Comparison of ENCODE assay signal across 8 cellular contexts in genomic region chr1:165129568-165130164, GRCh38.
DNase-seq lines count a peak whose midpoint lies in the region; ATAC-seq and TF ChIP-seq lines count a peak whose summit lies in the region.

No MANE protein-coding gene starts in this region.

- intact Hi-C loops in natural killer cell (cut with micrococcal nuclease): no loop called here

- H3K36me3 ChIP-seq in GM23338 (ENCODE audit: insufficient read depth): no peaks in the 10 kb centered on the region
- no peaks in the 10 kb centered on the region for H3K36me3 ChIP-seq in RWPE2 (ENCODE audit: low read depth)
- no peaks in the 10 kb centered on the region for H3K36me3 ChIP-seq in effector memory CD4-positive, alpha-beta T cell (ENCODE audit: control insufficient read depth, insufficient read depth, low read length)

- H3K9me3 Mint-ChIP-seq in GM23338: no peaks in the 10 kb centered on the region
- H3K9me3 Mint-ChIP-seq in endothelial cell (ENCODE audit: unreplicated experiment): no peaks in the 10 kb centered on the region
- H3K9me3 Mint-ChIP-seq in natural killer cell: no peaks in the 10 kb centered on the region

- H3K36me3 Mint-ChIP-seq in GM23338 (ENCODE audit: low read depth) (no peaks in the 10 kb centered on the region), endothelial cell (ENCODE audit: low read depth, unreplicated experiment) (no peaks in the 10 kb centered on the region), natural killer cell (no peaks in the 10 kb centered on the region)

- H3K27ac Mint-ChIP-seq in GM23338: no peak overlapping the region
- H3K27ac Mint-ChIP-seq in endothelial cell (ENCODE audit: unreplicated experiment): no peak overlapping the region
- no peak overlapping the region for H3K27ac Mint-ChIP-seq in natural killer cell

- H3K27me3 Mint-ChIP-seq in GM23338 (ENCODE audit: insufficient read depth, low read depth, poor library complexity) (no peaks in the 10 kb centered on the region), endothelial cell (ENCODE audit: unreplicated experiment) (no peaks in the 10 kb centered on the region), natural killer cell (ENCODE audit: low read depth in 2 of 2) (peaks cover 0 to 5% of the 10 kb centered on the region in 2 donors)

- peak; percentile 80 for DNase-seq in ELF-1 (ENCODE audit: low read depth, low spot score)
- DNase-seq in GM23338 (ENCODE audit: low spot score): peak; percentile 94
- peak; percentile 44 for DNase-seq in NCI-H1048 (lab: John Stamatoyannopoulos, UW)
- DNase-seq in RWPE2 (ENCODE audit: low spot score): no peak
- peak; percentile 84 for DNase-seq in endothelial cell (ENCODE audit: low spot score)
- peak; percentile 78 for DNase-seq in myocyte (ENCODE audit: low read depth)
- no peak for DNase-seq in natural killer cell
- DNase-seq in effector memory CD4-positive, alpha-beta T cell: no peak

- H3K9me3 ChIP-seq in RWPE2 (ENCODE audit: severe bottlenecking): no peaks in the 10 kb centered on the region
- H3K9me3 ChIP-seq in effector memory CD4-positive, alpha-beta T cell (ENCODE audit: control insufficient read depth, low read length): no peaks in the 10 kb centered on the region

- H4K20me1 ChIP-seq in GM23338 (replicated peaks; ENCODE audit: insufficient read depth): no peaks in the 10 kb centered on the region

- H3K79me2 ChIP-seq in GM23338 (replicated peaks; ENCODE audit: insufficient read depth): no peaks in the 10 kb centered on the region

- TF ChIP-seq CTCF in GM23338 (conservative IDR thresholded peaks at IDR 0.05; ENCODE audit: low read depth in 2 of 2) (peak; percentile 80 to 93), RWPE2 (IDR thresholded peaks at IDR 0.05; ENCODE audit: poor library complexity, severe bottlenecking) (peak; percentile 70), endothelial cell (IDR thresholded peaks at IDR 0.05; ENCODE audit: unreplicated experiment) (peak; percentile 57), natural killer cell (IDR thresholded peaks at IDR 0.05) (no peak)

- no peaks in the 10 kb centered on the region for H3K27me3 ChIP-seq in GM23338 (ENCODE audit: insufficient read depth)
- H3K27me3 ChIP-seq in RWPE2 (ENCODE audit: insufficient read depth, poor library complexity, severe bottlenecking): peaks cover 8% of the 10 kb centered on the region
- no peaks in the 10 kb centered on the region for H3K27me3 ChIP-seq in effector memory CD4-positive, alpha-beta T cell (replicated peaks; ENCODE audit: control insufficient read depth, insufficient read depth, low read length, poor library complexity, severe bottlenecking)

- H3K4me1 ChIP-seq in GM23338 (ENCODE audit: insufficient read depth): no peaks in the 10 kb centered on the region
- no peaks in the 10 kb centered on the region for H3K4me1 ChIP-seq in RWPE2 (ENCODE audit: insufficient read depth, poor library complexity, severe bottlenecking)
- no peaks in the 10 kb centered on the region for H3K4me1 ChIP-seq in effector memory CD4-positive, alpha-beta T cell (ENCODE audit: control insufficient read depth, insufficient read depth, low read length, poor library complexity, severe bottlenecking)

- H3K4me1 Mint-ChIP-seq in GM23338: peaks cover 4% of the 10 kb centered on the region; the same call in 1 of the 3 replicates
- no peaks in the 10 kb centered on the region for H3K4me1 Mint-ChIP-seq in endothelial cell (ENCODE audit: unreplicated experiment)
- peaks cover 5 to 7% of the 10 kb centered on the region in 2 donors for H3K4me1 Mint-ChIP-seq in natural killer cell

- no peaks in the 10 kb centered on the region for H3K9me2 ChIP-seq in GM23338 (ENCODE audit: insufficient read depth)

- ATAC-seq in GM23338 (peak; percentile 99), RWPE2 (ENCODE audit: low read depth) (peak; percentile 76), natural killer cell (no peak)

- no peaks in the 10 kb centered on the region for H3F3A ChIP-seq in GM23338 (replicated peaks; ENCODE audit: low read depth)

- H3K4me2 ChIP-seq in GM23338: no peak overlapping the region

- no peak overlapping the region for H2AFZ ChIP-seq in GM23338

- no peak overlapping the region for H3K4me3 Mint-ChIP-seq in GM23338
- H3K4me3 Mint-ChIP-seq in endothelial cell (ENCODE audit: unreplicated experiment): no peak overlapping the region
- H3K4me3 Mint-ChIP-seq in natural killer cell: no peak overlapping the region

- no peak overlapping the region for H3K27ac ChIP-seq in GM23338 (ENCODE audit: low read depth)
- H3K27ac ChIP-seq in RWPE2 (ENCODE audit: poor library complexity, severe bottlenecking): no peak overlapping the region
- H3K27ac ChIP-seq in effector memory CD4-positive, alpha-beta T cell (ENCODE audit: insufficient read depth, low read length, poor library complexity, severe bottlenecking): no peak overlapping the region

- H3K4me3 ChIP-seq in GM23338 (no peak overlapping the region), RWPE2 (ENCODE audit: severe bottlenecking) (no peak overlapping the region)
- no peak overlapping the region for H3K4me3 ChIP-seq in effector memory CD4-positive, alpha-beta T cell (ENCODE audit: insufficient read depth, low read depth, low read length, poor library complexity, severe bottlenecking)

TF ChIP-seq in GM23338, 12 proteins besides CTCF, POLR2A, EP300 and RAD21:
- no peak for TF ChIP-seq NANOG (IDR thresholded peaks at IDR 0.05; ENCODE audit: borderline replicate concordance)
- TF ChIP-seq, protein P1, sequence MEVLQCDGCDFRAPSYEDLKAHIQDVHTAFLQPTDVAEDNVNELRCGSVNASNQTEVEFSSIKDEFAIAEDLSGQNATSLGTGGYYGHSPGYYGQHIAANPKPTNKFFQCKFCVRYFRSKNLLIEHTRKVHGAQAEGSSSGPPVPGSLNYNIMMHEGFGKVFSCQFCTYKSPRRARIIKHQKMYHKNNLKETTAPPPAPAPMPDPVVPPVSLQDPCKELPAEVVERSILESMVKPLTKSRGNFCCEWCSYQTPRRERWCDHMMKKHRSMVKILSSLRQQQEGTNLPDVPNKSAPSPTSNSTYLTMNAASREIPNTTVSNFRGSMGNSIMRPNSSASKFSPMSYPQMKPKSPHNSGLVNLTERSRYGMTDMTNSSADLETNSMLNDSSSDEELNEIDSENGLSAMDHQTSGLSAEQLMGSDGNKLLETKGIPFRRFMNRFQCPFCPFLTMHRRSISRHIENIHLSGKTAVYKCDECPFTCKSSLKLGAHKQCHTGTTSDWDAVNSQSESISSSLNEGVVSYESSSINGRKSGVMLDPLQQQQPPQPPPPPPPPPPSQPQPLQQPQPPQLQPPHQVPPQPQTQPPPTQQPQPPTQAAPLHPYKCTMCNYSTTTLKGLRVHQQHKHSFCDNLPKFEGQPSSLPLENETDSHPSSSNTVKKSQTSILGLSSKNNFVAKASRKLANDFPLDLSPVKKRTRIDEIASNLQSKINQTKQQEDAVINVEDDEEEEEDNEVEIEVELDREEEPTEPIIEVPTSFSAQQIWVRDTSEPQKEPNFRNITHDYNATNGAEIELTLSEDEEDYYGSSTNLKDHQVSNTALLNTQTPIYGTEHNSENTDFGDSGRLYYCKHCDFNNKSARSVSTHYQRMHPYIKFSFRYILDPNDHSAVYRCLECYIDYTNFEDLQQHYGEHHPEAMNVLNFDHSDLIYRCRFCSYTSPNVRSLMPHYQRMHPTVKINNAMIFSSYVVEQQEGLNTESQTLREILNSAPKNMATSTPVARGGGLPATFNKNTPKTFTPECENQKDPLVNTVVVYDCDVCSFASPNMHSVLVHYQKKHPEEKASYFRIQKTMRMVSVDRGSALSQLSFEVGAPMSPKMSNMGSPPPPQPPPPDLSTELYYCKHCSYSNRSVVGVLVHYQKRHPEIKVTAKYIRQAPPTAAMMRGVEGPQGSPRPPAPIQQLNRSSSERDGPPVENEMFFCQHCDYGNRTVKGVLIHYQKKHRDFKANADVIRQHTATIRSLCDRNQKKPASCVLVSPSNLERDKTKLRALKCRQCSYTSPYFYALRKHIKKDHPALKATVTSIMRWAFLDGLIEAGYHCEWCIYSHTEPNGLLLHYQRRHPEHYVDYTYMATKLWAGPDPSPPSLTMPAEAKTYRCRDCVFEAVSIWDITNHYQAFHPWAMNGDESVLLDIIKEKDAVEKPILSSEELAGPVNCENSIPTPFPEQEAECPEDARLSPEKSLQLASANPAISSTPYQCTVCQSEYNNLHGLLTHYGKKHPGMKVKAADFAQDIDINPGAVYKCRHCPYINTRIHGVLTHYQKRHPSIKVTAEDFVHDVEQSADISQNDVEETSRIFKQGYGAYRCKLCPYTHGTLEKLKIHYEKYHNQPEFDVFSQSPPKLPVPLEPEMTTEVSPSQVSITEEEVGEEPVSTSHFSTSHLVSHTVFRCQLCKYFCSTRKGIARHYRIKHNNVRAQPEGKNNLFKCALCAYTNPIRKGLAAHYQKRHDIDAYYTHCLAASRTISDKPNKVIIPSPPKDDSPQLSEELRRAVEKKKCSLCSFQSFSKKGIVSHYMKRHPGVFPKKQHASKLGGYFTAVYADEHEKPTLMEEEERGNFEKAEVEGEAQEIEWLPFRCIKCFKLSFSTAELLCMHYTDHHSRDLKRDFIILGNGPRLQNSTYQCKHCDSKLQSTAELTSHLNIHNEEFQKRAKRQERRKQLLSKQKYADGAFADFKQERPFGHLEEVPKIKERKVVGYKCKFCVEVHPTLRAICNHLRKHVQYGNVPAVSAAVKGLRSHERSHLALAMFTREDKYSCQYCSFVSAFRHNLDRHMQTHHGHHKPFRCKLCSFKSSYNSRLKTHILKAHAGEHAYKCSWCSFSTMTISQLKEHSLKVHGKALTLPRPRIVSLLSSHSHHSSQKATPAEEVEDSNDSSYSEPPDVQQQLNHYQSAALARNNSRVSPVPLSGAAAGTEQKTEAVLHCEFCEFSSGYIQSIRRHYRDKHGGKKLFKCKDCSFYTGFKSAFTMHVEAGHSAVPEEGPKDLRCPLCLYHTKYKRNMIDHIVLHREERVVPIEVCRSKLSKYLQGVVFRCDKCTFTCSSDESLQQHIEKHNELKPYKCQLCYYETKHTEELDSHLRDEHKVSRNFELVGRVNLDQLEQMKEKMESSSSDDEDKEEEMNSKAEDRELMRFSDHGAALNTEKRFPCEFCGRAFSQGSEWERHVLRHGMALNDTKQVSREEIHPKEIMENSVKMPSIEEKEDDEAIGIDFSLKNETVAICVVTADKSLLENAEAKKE (CRISPR knock-in tag; IDR thresholded peaks at IDR 0.05): no peak

Comparison
In these comparisons a context has a peak if more than half of its experiments do, and no peak if none do; other contexts are left out.
1. DNase-seq: peak in ELF-1 (single experiment), GM23338 (single experiment), NCI-H1048 (single experiment), endothelial cell (single experiment) and myocyte (single experiment); none in RWPE2 (single experiment), natural killer cell (single experiment) and effector memory CD4-positive, alpha-beta T cell (0 of 3).
2. ATAC-seq: peak in GM23338 (single experiment) and RWPE2 (single experiment); none in natural killer cell (0 of 3).